ENCODE assay signal across 13 cellular contexts in genomic region chr1:11357291-11357690, GRCh38.
"Had no signal": no experiment of that assay in that cellular context is flagged by ENCODE, and none has a peak within 500 bp of the region (broad histone marks: within the 10 kb centered on the region; RNA-seq: fewer than 3 reads in every experiment).

No MANE protein-coding gene starts in this region.

- H3K4me1 ChIP-seq: pancreas had no signal

- H3K9me3 ChIP-seq: pancreas, thoracic aorta had no signal

- H3K4me3 ChIP-seq: pancreas, thoracic aorta had no signal

- H3K36me3 Mint-ChIP-seq: natural killer cell treated with Interleukin-12 subunit alpha and Interleukin-12 subunit beta and Interleukin-15 and Interleukin-18, amount 100 ng/mL, for 72 hours had no signal

- H3K9me3 Mint-ChIP-seq: activated naive CD8-positive, alpha-beta T cell treated with anti-CD3 and anti-CD28 coated beads, Interleukin-2, amount 50 U/mL, for 24 hours; natural killer cell treated with Interleukin-12 subunit alpha and Interleukin-12 subunit beta and Interleukin-15 and Interleukin-18, amount 100 ng/mL, for 72 hours; stimulated activated naive CD8-positive, alpha-beta T cell treated with anti-CD3 and anti-CD28 coated beads, Interleukin-15, Interleukin-2, amounts not matched to agents 100 ng/mL and 50 ng/mL, for 24 hours had no signal

- DNase-seq: activated CD4-positive, alpha-beta T cell treated with anti-CD3 and anti-CD28 coated beads, Interleukin-2, amount 50 U/mL, for 48 hours; activated CD4-positive, CD25-positive, alpha-beta regulatory T cell treated with anti-CD3 and anti-CD28 coated beads, Interleukin-2, amount 50 U/mL, for 72 hours; activated naive CD4-positive, alpha-beta T cell treated with Interleukin-2 at 50 U/mL for 16 hours; activated naive CD8-positive, alpha-beta T cell treated with anti-CD3 and anti-CD28 coated beads, Interleukin-2, amount 50 U/mL, for 24 hours; central memory CD4-positive, alpha-beta T cell; cortex of kidney; effector memory CD4-positive, alpha-beta T cell; pancreas; stimulated activated CD4-positive, alpha-beta T cell treated with anti-CD3 and anti-CD28 coated beads, Interleukin-15, amount 100 ng/mL, for 24 hours; stimulated activated CD4-positive, alpha-beta T cell treated with anti-CD3 and anti-CD28 coated beads, Interleukin-4, amount 100 ng/mL, for 24 hours had no signal

- H3K36me3 ChIP-seq: pancreas, thoracic aorta had no signal

- H3K27ac ChIP-seq: pancreas, thoracic aorta had no signal

- H3K4me3 Mint-ChIP-seq: activated naive CD8-positive, alpha-beta T cell treated with anti-CD3 and anti-CD28 coated beads, Interleukin-2, amount 50 U/mL, for 24 hours; natural killer cell treated with Interleukin-12 subunit alpha and Interleukin-12 subunit beta and Interleukin-15 and Interleukin-18, amount 100 ng/mL, for 72 hours; stimulated activated naive CD8-positive, alpha-beta T cell treated with anti-CD3 and anti-CD28 coated beads, Interleukin-15, Interleukin-2, amounts not matched to agents 100 ng/mL and 50 ng/mL, for 24 hours had no signal

- H3K27ac Mint-ChIP-seq: activated naive CD8-positive, alpha-beta T cell treated with anti-CD3 and anti-CD28 coated beads, Interleukin-2, amount 50 U/mL, for 24 hours; natural killer cell treated with Interleukin-12 subunit alpha and Interleukin-12 subunit beta and Interleukin-15 and Interleukin-18, amount 100 ng/mL, for 72 hours; stimulated activated naive CD8-positive, alpha-beta T cell treated with anti-CD3 and anti-CD28 coated beads, Interleukin-15, Interleukin-2, amounts not matched to agents 100 ng/mL and 50 ng/mL, for 24 hours had no signal

- ATAC-seq: activated naive CD8-positive, alpha-beta T cell treated with anti-CD3 and anti-CD28 coated beads, Interleukin-2, amount 50 U/mL, for 24 hours; natural killer cell treated with Interleukin-12 subunit alpha and Interleukin-12 subunit beta and Interleukin-15 and Interleukin-18, amount 100 ng/mL, for 72 hours; pancreas had no signal
